Comparison of ENCODE assay signal across 1 cellular context in genomic region chr7:65429642-65430343, GRCh38.
TF ChIP-seq lines count a peak whose summit lies in the region.

No MANE protein-coding gene starts in this region.

TF ChIP-seq in K562, 482 proteins besides CTCF, POLR2A, EP300 and RAD21 (continued from another document and continues in another):
- TF ChIP-seq REST (CRISPR knock-in tag; IDR thresholded peaks at IDR 0.05; ENCODE audit: low read depth) (no peak), ZNF318 (IDR thresholded peaks at IDR 0.05; ENCODE audit: borderline replicate concordance in 1 of 2, low read depth in 1 of 2) (no peak), RAD51 (IDR thresholded peaks at IDR 0.05; ENCODE audit: borderline replicate concordance, low read depth) (peak; percentile 52; the same call in 1 of the 2 replicates), BRF2 (IDR thresholded peaks at IDR 0.05; ENCODE audit: borderline replicate concordance, insufficient read depth, insufficient read length) (no peak), ZNF316 (IDR thresholded peaks at IDR 0.05) (no peak), PKNOX1 (IDR thresholded peaks at IDR 0.05) (no peak), ETV6 (IDR thresholded peaks at IDR 0.05; ENCODE audit: borderline replicate concordance in 1 of 2, low read depth in 2 of 2, low read length in 1 of 2) (no peak), ETV6 (CRISPR knock-in tag; IDR thresholded peaks at IDR 0.05; ENCODE audit: borderline replicate concordance) (peak; percentile 1; the same call in 1 of the 2 replicates), GTF2A2 (tag; IDR thresholded peaks at IDR 0.05) (no peak), HDAC8 (tag; IDR thresholded peaks at IDR 0.05) (no peak), HDAC2 (IDR thresholded peaks at IDR 0.05) (no peak), ZNF217 (CRISPR knock-in tag; IDR thresholded peaks at IDR 0.05) (no peak), MTA1 (IDR thresholded peaks at IDR 0.05; ENCODE audit: borderline replicate concordance) (no peak), BDP1 (IDR thresholded peaks at IDR 0.05; ENCODE audit: insufficient read depth, insufficient read length) (no peak), NR0B1 (IDR thresholded peaks at IDR 0.05; ENCODE audit: partially characterized antibody) (no peak), NELFE (IDR thresholded peaks at IDR 0.05; ENCODE audit: insufficient read depth, insufficient read length) (no peak), TAF1 (IDR thresholded peaks at IDR 0.05; ENCODE audit: control insufficient read depth, extremely low read depth, insufficient read depth, low read length, severe bottlenecking) (no peak), ZFP30 (CRISPR knock-in tag; IDR thresholded peaks at IDR 0.05; ENCODE audit: borderline replicate concordance) (no peak), HMG20A (CRISPR knock-in tag; conservative IDR thresholded peaks at IDR 0.05) (no peak), FOXP1 (CRISPR knock-in tag; IDR thresholded peaks at IDR 0.05) (peak; percentile 35; the same call in 1 of the 2 replicates), PBX2 (CRISPR knock-in tag; IDR thresholded peaks at IDR 0.05; ENCODE audit: low read depth) (no peak), PBX2 (tag; conservative IDR thresholded peaks at IDR 0.05; ENCODE audit: low read depth) (no peak), BRD9 (IDR thresholded peaks at IDR 0.05; ENCODE audit: low read depth, partially characterized antibody) (no peak), RERE (CRISPR knock-in tag; IDR thresholded peaks at IDR 0.05; ENCODE audit: borderline replicate concordance) (no peak), SMARCC2 (IDR thresholded peaks at IDR 0.05; ENCODE audit: low read depth) (no peak), ARID1B (IDR thresholded peaks at IDR 0.05) (no peak), USF1 (CRISPR knock-in tag; IDR thresholded peaks at IDR 0.05) (peak; percentile 85)
